10 cellular contexts compared by ENCODE assay signal in genomic region chrX:55919367-55920221, GRCh38.
DNase-seq lines count a peak whose midpoint lies in the region; ATAC-seq, FAIRE-seq and TF ChIP-seq lines count a peak whose summit lies in the region.
"Had no signal": no experiment of that assay in that cellular context is flagged by ENCODE, and none has a peak within 500 bp of the region (broad histone marks: within the 10 kb centered on the region; RNA-seq: fewer than 3 reads in every experiment).

No MANE protein-coding gene starts in this region.

- H3K36me3 ChIP-seq in K562 (ENCODE audit: control insufficient read depth, insufficient read depth, low read length) (no peaks in the 10 kb centered on the region), BE2C (no peaks in the 10 kb centered on the region)

- BruUV-seq in K562 (replicated peaks; lab: Mats Ljungman, UMichigan): no TSS peak

- POLR2A ChIA-PET in K562 (lab: Yijun Ruan, JAX): interaction anchor here (0.7 kb wide), 1 partner anchor 840 kb away, joined by 3 read pairs; no protein-coding TSS in a partner anchor

- CTCF ChIA-PET in K562 (lab: Yijun Ruan, JAX; ENCODE audit: low intra/inter-chr PET ratio): no interaction called here

- no peaks in the 10 kb centered on the region for H3K79me2 ChIP-seq in K562 (ENCODE audit: control insufficient read depth, insufficient read depth, low read length)

- H3K9ac ChIP-seq in K562 (ENCODE audit: insufficient read depth in 1 of 2, low read depth in 2 of 2, low read length in 2 of 2): no peak overlapping the region

- WGBS in K562 (ENCODE audit: insufficient coverage, low coverage, missing lambda C conversion rate): under 1% methylated on average over 12 of the region's 12 CpGs

- H4K20me1 ChIP-seq in K562 (replicated peaks; ENCODE audit: control insufficient read depth, insufficient read depth, low read length): no peaks in the 10 kb centered on the region

- H3K27me3 ChIP-seq in K562 (ENCODE audit: control insufficient read depth in 2 of 2, insufficient read depth in 2 of 2, low read length in 2 of 2): no peaks in the 10 kb centered on the region
- H3K27me3 ChIP-seq in BE2C: no peaks in the 10 kb centered on the region

- no peaks in the 10 kb centered on the region for H3K9me3 ChIP-seq in K562 (replicated peaks; ENCODE audit: control insufficient read depth, insufficient read depth, low read depth, low read length)
- H3K9me3 ChIP-seq in BE2C: no peaks in the 10 kb centered on the region

- TF ChIP-seq CTCF in K562 (IDR thresholded peaks at IDR 0.05 in 2 of 3, conservative IDR thresholded peaks at IDR 0.05 in 1 of 3; ENCODE audit: insufficient read depth in 2 of 3, low read depth in 1 of 3, low read length in 3 of 3) (no peak), BE2C (IDR thresholded peaks at IDR 0.05; ENCODE audit: low read depth, low read length) (no peak)

- FAIRE-seq in K562 (lab: Jason Lieb, UNC): no peak

- TF ChIP-seq POLR2A in GM18505 (IDR thresholded peaks at IDR 0.05; ENCODE audit: borderline replicate concordance, extremely low read depth, insufficient read depth, insufficient read length) (peak; percentile 45), K562 (conservative IDR thresholded peaks at IDR 0.05) (no peak)

- no peaks in the 10 kb centered on the region for H3K4me1 ChIP-seq in K562 (replicated peaks in 1 of 2; ENCODE audit: control insufficient read depth in 2 of 2, insufficient read depth in 2 of 2, low read length in 2 of 2)
- no peaks in the 10 kb centered on the region for H3K4me1 ChIP-seq in BE2C

- no peak overlapping the region for H3K27ac ChIP-seq in K562 (ENCODE audit: extremely low read depth, low read depth, low read length)

- no peak overlapping the region for H3K4me2 ChIP-seq in K562 (ENCODE audit: insufficient read depth, low read length)

- no peak for DNase-seq in K562 (ENCODE audit: extremely low read depth in 1 of 4, low spot score in 3 of 4)
- DNase-seq in NCI-H1417 treated with DMSO at 0.1 percent for 48 hours (lab: John Stamatoyannopoulos, UW): no peak
- no peak for DNase-seq in globus pallidus (ENCODE audit: low spot score)
- no peak for DNase-seq in glomerular visceral epithelial cell (ENCODE audit: extremely low spot score)
- no peak for DNase-seq in BE2C
- DNase-seq: activated naive CD4-positive, alpha-beta T cell treated with anti-CD3 and anti-CD28 coated beads, Interleukin-2, amount 50 U/mL, for 16 hours; foreskin fibroblast had no signal

- ATAC-seq in GM18505 (IDR thresholded peaks at IDR 0.05; ENCODE audit: unreplicated experiment) (peak; percentile 93), GM21390 (IDR thresholded peaks at IDR 0.05; ENCODE audit: unreplicated experiment) (peak; percentile 88), HG03196 (IDR thresholded peaks at IDR 0.05; ENCODE audit: unreplicated experiment) (peak; percentile 96), K562 (no peak)

- no peak for TF ChIP-seq EP300 in K562 (IDR thresholded peaks at IDR 0.05; ENCODE audit: low read length)

- H3K9me1 ChIP-seq in K562 (ENCODE audit: control insufficient read depth, insufficient read depth, low read length): no peaks in the 10 kb centered on the region

- no peak for TF ChIP-seq RAD21 in K562 (CRISPR knock-in tag; conservative IDR thresholded peaks at IDR 0.05 in 1 of 2, IDR thresholded peaks at IDR 0.05 in 1 of 2)

- intact Hi-C loops in K562 (cut with micrococcal nuclease): no loop called here

- H2AFZ ChIP-seq in K562 (ENCODE audit: low read depth, low read length): no peak overlapping the region

- in situ Hi-C loops in K562 (cut with MboI): no loop called here

- H3K4me3 ChIP-seq in K562: no peak overlapping the region
- no peak overlapping the region for H3K4me3 ChIP-seq in BE2C (ENCODE audit: low read depth, low read length)

TF ChIP-seq in K562, 482 proteins besides CTCF, POLR2A, EP300 and RAD21:
- TF ChIP-seq GMEB1 (CRISPR knock-in tag; IDR thresholded peaks at IDR 0.05) (no peak), NFIC (IDR thresholded peaks at IDR 0.05) (0 out of 2 replicates have a peak, but pooled peaks have one; percentile 15)
